20 cellular contexts compared by ENCODE assay signal in genomic region chr7:124810605-124811004, GRCh38. TPM values are rescaled to one million over a fixed set of nuclear protein-coding genes. Genes with fewer than 3 reads are reported as not detected.
A peak's percentile ranks its signal among the peaks of the same experiment; 100 is the strongest.
DNase-seq lines count a peak whose midpoint lies in the region; ATAC-seq, FAIRE-seq and TF ChIP-seq lines count a peak whose summit lies in the region.
"Had no signal": no experiment of that assay in that cellular context is flagged by ENCODE, and none has a peak within 500 bp of the region (broad histone marks: within the 10 kb centered on the region; RNA-seq: fewer than 3 reads in every experiment).

No MANE protein-coding gene starts in this region.

- H4K5ac ChIP-seq in H9 (ENCODE audit: insufficient read length, low read depth, low read length) (no peak overlapping the region), H1 (ENCODE audit: insufficient read length, low read depth, low read length) (peak overlapping the region; percentile 83)

- H2AK5ac ChIP-seq in H9 (ENCODE audit: insufficient read length, low read length) (no peak overlapping the region), H1 (ENCODE audit: low read depth, low read length) (no peak overlapping the region)

- peak overlapping the region in 2 of 3 experiments; percentile 29 to 95; a peak in 3 of 7 replicates for H3K27ac Mint-ChIP-seq in H9
- H3K27ac Mint-ChIP-seq: CD8-positive, alpha-beta T cell had no signal

- H3K4me1 ChIP-seq in H9 (ENCODE audit: insufficient read depth, low read length) (peaks cover 3% of the 10 kb centered on the region; the same call in 1 of the 2 replicates), H1 (replicated peaks in 1 of 4; ENCODE audit: control insufficient read depth in 3 of 4, insufficient read depth in 4 of 4, low read length in 3 of 4) (peaks cover 0 to 18% (median 2%) of the 10 kb centered on the region in 4 experiments; a peak in 2 of 7 replicates)
- H3K4me1 ChIP-seq: BE2C, Caco-2 had no signal

- no peak for ATAC-seq in HG02981 (IDR thresholded peaks at IDR 0.05; ENCODE audit: unreplicated experiment)
- ATAC-seq: CD8-positive, alpha-beta T cell had no signal

- no peak overlapping the region for H2BK5ac ChIP-seq in H9 (ENCODE audit: insufficient read length, low read length)
- no peak overlapping the region for H2BK5ac ChIP-seq in H1 (ENCODE audit: low read depth, low read length)

- no peak overlapping the region for H3K4me2 ChIP-seq in H9 (ENCODE audit: insufficient read depth, insufficient read length, low read length)
- H3K4me2 ChIP-seq in H1 (ENCODE audit: insufficient read depth in 1 of 2, low read depth in 2 of 2, low read length in 2 of 2): no peak overlapping the region; a peak in 1 of 4 replicates

- H3K23ac ChIP-seq in H9 (ENCODE audit: insufficient read length, low read depth, low read length): no peak overlapping the region
- H3K23ac ChIP-seq in H1 (ENCODE audit: insufficient read length): no peak overlapping the region

- WGBS in H9 (ENCODE audit: extremely low coverage, insufficient read length, low lambda C conversion rate): no CpG with 5 or more reads among the region's 3 CpGs
- WGBS in H1 (ENCODE audit: extremely low coverage in 1 of 2, insufficient coverage in 1 of 2, insufficient read length in 1 of 2, insufficient replicate concordance in 2 of 2, low coverage in 1 of 2, low lambda C conversion rate in 2 of 2, missing lambda C conversion rate in 1 of 2), 2 experiments: 56% methylated on average over 3 of the region's 3 CpGs; no CpG with 5 or more reads in 1 of the 2 experiments

- no peaks in the 10 kb centered on the region for H3K36me3 Mint-ChIP-seq in H9 (ENCODE audit: insufficient read depth in 1 of 3, low read depth in 3 of 3)
- H3K36me3 Mint-ChIP-seq: CD8-positive, alpha-beta T cell had no signal

- DNase-seq in H9 (no peak), H1 (ENCODE audit: low read depth in 1 of 2, low spot score in 2 of 2) (no peak), medulla oblongata (ENCODE audit: extremely low spot score) (peak; percentile 41), pons (ENCODE audit: low spot score) (peak; percentile 75), NCI-H748 (lab: John Stamatoyannopoulos, UW; ENCODE audit: unreplicated experiment) (no peak), cerebellar nuclear complex (lab: John Stamatoyannopoulos, UW) (no peak)
- DNase-seq in activated naive CD4-positive, alpha-beta T cell (lab: John Stamatoyannopoulos, UW): no peak
- DNase-seq: ACHN; BE2C; Caco-2; CD8-positive, alpha-beta T cell; DMS53; GF-D8; IMR-90; KBM-7 had no signal

- H2BK20ac ChIP-seq in H9 (ENCODE audit: low read depth, low read length, poor library complexity, severe bottlenecking) (no peak overlapping the region), H1 (ENCODE audit: low read length) (no peak overlapping the region)

- H4K20me1 ChIP-seq in H9 (ENCODE audit: control insufficient read depth, insufficient read depth, insufficient read length): no peaks in the 10 kb centered on the region
- no peaks in the 10 kb centered on the region for H4K20me1 ChIP-seq in H1 (replicated peaks in 1 of 2; ENCODE audit: control insufficient read depth in 1 of 2, insufficient read depth in 2 of 2, low read length in 2 of 2)

- no peaks in the 10 kb centered on the region; a peak in 1 of 5 replicates for H3K9me3 Mint-ChIP-seq in H9
- H3K9me3 Mint-ChIP-seq: CD8-positive, alpha-beta T cell had no signal

- H3K56ac ChIP-seq in H9 (ENCODE audit: insufficient read length, low read depth, low read length): no peak overlapping the region
- no peak overlapping the region for H3K56ac ChIP-seq in H1 (replicated peaks; ENCODE audit: insufficient read length, low read depth, low read length)

- no peak overlapping the region for H3K9ac ChIP-seq in H9 (ENCODE audit: extremely low read depth, insufficient read length, low read length)
- no peak overlapping the region for H3K9ac ChIP-seq in H1 (replicated peaks in 1 of 4; ENCODE audit: extremely low read depth in 1 of 4, low read depth in 3 of 4, low read length in 3 of 4)

- TF ChIP-seq CTCF in H9 (conservative IDR thresholded peaks at IDR 0.05) (no peak), H1 (IDR thresholded peaks at IDR 0.05; ENCODE audit: control extremely low read depth in 1 of 3, insufficient read depth in 1 of 3, low read depth in 1 of 3, low read length in 3 of 3) (no peak)

- H4K91ac ChIP-seq in H9 (ENCODE audit: insufficient read length, low read depth, low read length) (no peak overlapping the region), H1 (replicated peaks; ENCODE audit: insufficient read length, low read length) (no peak overlapping the region)

- no peak overlapping the region for H3K4me3 Mint-ChIP-seq in H9
- H3K4me3 Mint-ChIP-seq: CD8-positive, alpha-beta T cell had no signal

- H3K18ac ChIP-seq in H9 (ENCODE audit: insufficient read length, low read depth, low read length): no peak overlapping the region
- no peak overlapping the region for H3K18ac ChIP-seq in H1 (ENCODE audit: extremely low read depth, low read length)

- no peak for FAIRE-seq in H1 (lab: Jason Lieb, UNC)
- FAIRE-seq: GM19239, H54 had no signal

- H3K23me2 ChIP-seq in H9 (ENCODE audit: insufficient read length, low read depth, low read length, poor library complexity, severe bottlenecking): no peaks in the 10 kb centered on the region
- no peaks in the 10 kb centered on the region for H3K23me2 ChIP-seq in H1 (ENCODE audit: low read depth, low read length)

- no peak overlapping the region for H2AFZ ChIP-seq in H9 (ENCODE audit: low read length)
- H2AFZ ChIP-seq in H1 (ENCODE audit: low read length): no peak overlapping the region

- H3K79me2 ChIP-seq in H9 (ENCODE audit: insufficient read depth, low read length) (no peaks in the 10 kb centered on the region), H1 (ENCODE audit: control insufficient read depth in 1 of 2, insufficient read depth in 2 of 2, low read length in 2 of 2) (no peaks in the 10 kb centered on the region)

- H3T11ph ChIP-seq in H9 (ENCODE audit: low read length): no peak overlapping the region

- H3K79me1 ChIP-seq in H9 (ENCODE audit: insufficient read depth, low read depth, low read length, poor library complexity, severe bottlenecking): no peaks in the 10 kb centered on the region
- no peaks in the 10 kb centered on the region for H3K79me1 ChIP-seq in H1 (ENCODE audit: low read depth, low read length)

- H3K4me1 Mint-ChIP-seq in H9: peaks cover 43 to 56% of the 10 kb centered on the region in 2 experiments

- no peak overlapping the region for H3K4me3 ChIP-seq in H1 (ENCODE audit: extremely low read depth in 1 of 4, insufficient read depth in 2 of 4, low read depth in 3 of 4, low read length in 4 of 4)

- H2BK12ac ChIP-seq in H9 (ENCODE audit: insufficient read length, low read depth, low read length) (no peak overlapping the region), H1 (ENCODE audit: low read depth, low read length) (no peak overlapping the region)

- CTCF ChIA-PET in H1 (lab: Charles Lee; ENCODE audit: partially characterized antibody): no interaction called here

- TF ChIP-seq RAD21 in H1 (IDR thresholded peaks at IDR 0.05 in 1 of 2, conservative IDR thresholded peaks at IDR 0.05 in 1 of 2; ENCODE audit: low read depth in 2 of 2, low read length in 2 of 2): no peak

- POLR2A ChIA-PET in H1 (lab: Charles Lee; ENCODE audit: partially characterized antibody): no interaction called here

- TF ChIP-seq EP300 in H1 (IDR thresholded peaks at IDR 0.05; ENCODE audit: borderline replicate concordance in 1 of 2, low read depth in 2 of 2, low read length in 2 of 2): no peak

- H3K36me3 ChIP-seq in H1 (ENCODE audit: control insufficient read depth in 2 of 4, insufficient read depth in 4 of 4, low read length in 3 of 4): no peaks in the 10 kb centered on the region
- H3K36me3 ChIP-seq: BE2C had no signal

- H3K14ac ChIP-seq in H9 (ENCODE audit: insufficient read depth, low read length) (no peak overlapping the region), H1 (ENCODE audit: insufficient read length) (no peak overlapping the region)

- H4K8ac ChIP-seq in H9 (replicated peaks; ENCODE audit: insufficient read length, low read depth, low read length) (no peak overlapping the region), H1 (ENCODE audit: extremely low read depth, insufficient read depth, low read length) (no peak overlapping the region)

- H2BK15ac ChIP-seq in H9 (ENCODE audit: low read depth, low read length) (no peak overlapping the region), H1 (ENCODE audit: low read length) (no peak overlapping the region)

- H3K27me3 ChIP-seq in H9 (ENCODE audit: insufficient read depth, low read length) (no peaks in the 10 kb centered on the region), H1 (replicated peaks in 1 of 4; ENCODE audit: control insufficient read depth in 3 of 4, extremely low read depth in 1 of 4, insufficient read depth in 3 of 4, low read length in 3 of 4) (no peaks in the 10 kb centered on the region)
- H3K27me3 ChIP-seq: BE2C had no signal

- H3K4ac ChIP-seq in H9 (ENCODE audit: low read depth, low read length): no peak overlapping the region
- H3K4ac ChIP-seq in H1 (replicated peaks; ENCODE audit: insufficient read length, low read depth, low read length): no peak overlapping the region

- no peaks in the 10 kb centered on the region for H3K27me3 Mint-ChIP-seq in H9 (ENCODE audit: low read depth)

- H3K9me3 ChIP-seq in H9 (ENCODE audit: control insufficient read depth, low read depth, low read length) (no peaks in the 10 kb centered on the region), H1 (ENCODE audit: insufficient read depth in 2 of 2, low read depth in 1 of 2, low read length in 1 of 2) (no peaks in the 10 kb centered on the region)
- H3K9me3 ChIP-seq: BE2C, Caco-2 had no signal

- H3K27ac ChIP-seq in H9 (ENCODE audit: insufficient read length, low read depth, low read length) (peak overlapping the region; percentile 47), H1 (ENCODE audit: low read depth, low read length) (no peak overlapping the region)
- H3K27ac ChIP-seq: C4-2B, HL-60 had no signal

- H2BK120ac ChIP-seq in H9 (ENCODE audit: low read depth, low read length, poor library complexity, severe bottlenecking) (no peak overlapping the region), H1 (replicated peaks; ENCODE audit: low read depth, low read length) (no peak overlapping the region)

- no peak for TF ChIP-seq POLR2A in H1 (IDR thresholded peaks at IDR 0.05; ENCODE audit: control extremely low read depth in 1 of 2, low read depth in 2 of 2, low read length in 2 of 2)

TF ChIP-seq in H1, 55 proteins besides CTCF, POLR2A, EP300 and RAD21 (continues in another document):
- TF ChIP-seq TAF7 (optimal IDR thresholded peaks at IDR 0.05; ENCODE audit: borderline replicate concordance, low read depth, low read length) (no peak), SIRT6 (IDR thresholded peaks at IDR 0.05; ENCODE audit: low read length) (no peak)

RNA-seq across cellular contexts. Expression of gene GPR37, which starts 45.0 kb away (rescaled TPM):
- 1.6 and 1.8 TPM in 2 replicates for total RNA-seq in H9 (2021)
- total RNA-seq in H1 (2021; fragmentation: NEBNext Ultra II Directional; extraction: Animal tissue kit (Norgen Biotek cat#: 25700)): 15.5 and 17.4 TPM in 2 replicates
- 1.5 and 3.1 TPM in 2 replicates for polyA plus RNA-seq in H1 (2011; rRNA removed)
- 2.2 TPM for polyA plus RNA-seq in H1 (2011; cell fraction: cytosol; rRNA removed)
- 3.0 TPM for polyA plus RNA-seq in H1 (2011; cell fraction: nucleus; rRNA removed)
- polyA plus RNA-seq in H1 (2012, experiment 1 of 2): 5.0 to 7.8 TPM (median 6.1 TPM) in 4 replicates
- polyA plus RNA-seq in H1 (2012, experiment 2 of 2): 5.4 TPM
- 24.4 TPM for polyA plus RNA-seq in H1 (2013, experiment 1 of 2)
- polyA plus RNA-seq in H1 (2013, experiment 2 of 2): 24.6 TPM
- polyA minus RNA-seq in H1 (2011; rRNA and poly(A)+ RNA removed): 3.4 and 4.6 TPM in 2 replicates
- polyA minus RNA-seq in H1 (2011; cell fraction: cytosol; rRNA and poly(A)+ RNA removed): 2.7 TPM
- 5.5 TPM for polyA minus RNA-seq in H1 (2011; cell fraction: nucleus; rRNA and poly(A)+ RNA removed)
- total RNA-seq: CD8-positive, alpha-beta T cell had no signal

Comparison
In these comparisons a context has a peak if more than half of its experiments do, and no peak if none do; other contexts are left out.
1. DNase-seq: peak in medulla oblongata (single experiment) and pons (single experiment); none in H9 (single experiment), H1 (0 of 2), NCI-H748 (single experiment), cerebellar nuclear complex (0 of 2) and activated naive CD4-positive, alpha-beta T cell (0 of 4).